Comparison of ENCODE assay signal across 32 cellular contexts in genomic region chr12:92389466-92389865, GRCh38.
"Had no signal": no experiment of that assay in that cellular context is flagged by ENCODE, and none has a peak within 500 bp of the region (broad histone marks: within the 10 kb centered on the region; RNA-seq: fewer than 3 reads in every experiment).

No MANE protein-coding gene starts in this region.

- H3K4me3 ChIP-seq: Peyer's patch, SJSA1 had no signal

- H3K4me1 Mint-ChIP-seq: brain had no signal

- ATAC-seq: activated CD4-positive, alpha-beta T cell treated with anti-CD3 and anti-CD28 coated beads for 36 hours; activated CD8-positive, alpha-beta T cell treated with anti-CD3 and anti-CD28 coated beads, Interleukin-2, amount 10 ng/mL, durations not matched to agents 7 days and 5 days; activated naive CD4-positive, alpha-beta T cell treated with anti-CD3 and anti-CD28 coated beads, Interleukin-2, amount 50 U/mL, for 72 hours; PC-3 had no signal

- H3K27ac ChIP-seq: Peyer's patch, SJSA1, WERI-Rb-1 had no signal

- H3K9me3 ChIP-seq: SJSA1, SK-N-SH had no signal

- H3K4me1 ChIP-seq: Peyer's patch, SJSA1 had no signal

- H3K36me3 ChIP-seq: Peyer's patch, SJSA1, WERI-Rb-1 had no signal

- H3K27ac Mint-ChIP-seq: activated CD4-positive, alpha-beta T cell treated with anti-CD3 and anti-CD28 coated beads for 36 hours; activated CD4-positive, alpha-beta T cell treated with anti-CD3 and anti-CD28 coated beads, Interleukin-2, amount 10 ng/mL, durations not matched to agents 7 days and 5 days; activated CD8-positive, alpha-beta T cell treated with anti-CD3 and anti-CD28 coated beads, Interleukin-2, amount 10 ng/mL, durations not matched to agents 7 days and 5 days; activated naive CD4-positive, alpha-beta T cell treated with anti-CD3 and anti-CD28 coated beads, Interleukin-2, amount 50 U/mL, for 72 hours; activated T-cell treated with anti-CD3 and anti-CD28 coated beads, Interleukin-2, amount 50 U/mL, for 24 hours; activated T-helper 2 cell treated with anti-CD3 and anti-CD28 coated beads, Interferon-gamma antibody, Interleukin-2, Interleukin-4, amounts not matched to agents 10 μg/mL and 5 μg/mL and 100 μg/mL, durations not matched to agents 14 hours and 24 hours and 36 hours; brain; T-helper 1 cell treated with Interleukin-12 subunit alpha and Interleukin-12 subunit beta and Interleukin-4 antibody, amounts not matched to agents 30 μg/mL and 1 μg/mL, for 36 hours; T-helper 2 cell treated with Interferon-gamma antibody and Interleukin-4, amounts not matched to agents 5 μg/mL and 100 μg/mL, for 36 hours had no signal

- DNase-seq: activated CD4-positive, alpha-beta T cell treated with anti-CD3 and anti-CD28 coated beads for 36 hours; activated CD4-positive, alpha-beta T cell treated with anti-CD3 and anti-CD28 coated beads, Interleukin-2, amount 10 ng/mL, durations not matched to agents 7 days and 5 days; activated CD4-positive, alpha-beta T cell treated with anti-CD3 and anti-CD28 coated beads, Interleukin-2, amount 50 U/mL, for 48 hours; activated CD4-positive, CD25-positive, alpha-beta regulatory T cell; activated CD8-positive, alpha-beta T cell treated with anti-CD3 and anti-CD28 coated beads, Interleukin-2, amount 10 ng/mL, durations not matched to agents 7 days and 5 days; activated gamma-delta T cell; activated naive CD4-positive, alpha-beta T cell treated with Interleukin-2 at 50 U/mL for 16 hours; activated T-cell treated with anti-CD3 and anti-CD28 coated beads, Interleukin-2, amount 50 U/mL, for 24 hours; anterior cingulate cortex; caudate nucleus; Karpas-422; KBM-7; NCI-H1105; NCI-H1417 treated with DMSO at 0.1 percent for 48 hours; NCI-H187 treated with DMSO at 0.1 percent for 48 hours; NCI-H2081; NCI-H2171 treated with DMSO at 0.1 percent for 48 hours; NCI-H2227 treated with DMSO at 0.1 percent for 48 hours; NCI-H446 treated with DMSO at 0.1 percent for 48 hours; NCI-H524; PC-3; Peyer's patch; RPMI8226; SHP77 treated with DMSO at 0.1 percent for 48 hours; SK-N-SH; WERI-Rb-1 had no signal

- H3K27me3 ChIP-seq: Peyer's patch, SJSA1 had no signal

- H3K4me3 Mint-ChIP-seq: activated CD4-positive, alpha-beta T cell treated with anti-CD3 and anti-CD28 coated beads for 36 hours; activated CD4-positive, alpha-beta T cell treated with anti-CD3 and anti-CD28 coated beads, Interleukin-2, amount 10 ng/mL, durations not matched to agents 7 days and 5 days; activated CD8-positive, alpha-beta T cell treated with anti-CD3 and anti-CD28 coated beads, Interleukin-2, amount 10 ng/mL, durations not matched to agents 7 days and 5 days; activated T-cell treated with anti-CD3 and anti-CD28 coated beads, Interleukin-2, amount 50 U/mL, for 24 hours; brain; T-helper 1 cell treated with Interleukin-12 subunit alpha and Interleukin-12 subunit beta and Interleukin-4 antibody, amounts not matched to agents 30 μg/mL and 1 μg/mL, for 36 hours; T-helper 2 cell treated with Interferon-gamma antibody and Interleukin-4, amounts not matched to agents 5 μg/mL and 100 μg/mL, for 36 hours had no signal

- H3K27me3 Mint-ChIP-seq: activated CD4-positive, alpha-beta T cell treated with anti-CD3 and anti-CD28 coated beads for 36 hours; activated CD4-positive, alpha-beta T cell treated with anti-CD3 and anti-CD28 coated beads, Interleukin-2, amount 10 ng/mL, durations not matched to agents 7 days and 5 days; activated T-cell treated with anti-CD3 and anti-CD28 coated beads, Interleukin-2, amount 50 U/mL, for 24 hours had no signal
